17 cellular contexts compared by ENCODE assay signal in the genomic region with DNA sequence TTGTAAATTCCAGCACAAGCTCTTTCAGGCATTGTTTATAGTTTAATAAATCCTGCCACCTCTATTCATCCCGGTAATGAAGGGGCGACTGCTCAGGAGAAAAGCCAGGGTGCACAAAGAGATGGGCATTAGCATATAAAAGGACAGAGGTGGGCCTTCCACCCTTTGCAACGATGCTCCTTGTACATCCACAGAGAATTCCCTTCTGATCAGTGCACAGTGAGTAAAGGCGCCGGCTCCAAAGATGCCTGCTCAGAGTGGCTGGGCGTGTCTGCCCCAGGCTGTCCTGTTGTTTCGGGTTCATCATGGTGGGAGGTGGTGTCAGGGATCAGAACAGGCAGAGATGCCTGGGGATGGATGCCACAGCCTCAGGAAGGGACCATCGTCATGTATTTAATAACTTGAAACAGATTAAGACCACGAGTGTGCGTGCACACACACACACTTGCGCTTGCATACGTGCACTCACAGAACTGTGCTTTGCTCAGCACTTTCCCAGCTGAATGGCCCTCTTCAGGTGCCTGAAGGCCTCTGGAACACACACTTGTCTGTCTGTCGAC.
"Had no signal": no experiment of that assay in that cellular context is flagged by ENCODE, and none has a peak within 500 bp of the region (broad histone marks: within the 10 kb centered on the region; RNA-seq: fewer than 3 reads in every experiment).

No MANE protein-coding gene starts in this region.

- H3K27ac ChIP-seq: colonic mucosa, testis, upper lobe of left lung had no signal

- H3K9me3 ChIP-seq: body of pancreas, colonic mucosa, testis, upper lobe of left lung had no signal

- DNase-seq: activated CD4-positive, alpha-beta T cell treated with anti-CD3 and anti-CD28 coated beads, Interleukin-2, amount 50 U/mL, for 4 hours; activated naive CD4-positive, alpha-beta T cell; colonic mucosa; erythroblast; foreskin melanocyte; glutamatergic neuron; hypothalamus; stimulated activated CD4-positive, alpha-beta T cell treated with anti-CD3 and anti-CD28 coated beads, Interleukin-4, amount 100 ng/mL, for 1 hour; testis; upper lobe of left lung had no signal

- H3K4me1 ChIP-seq: colonic mucosa, testis, upper lobe of left lung had no signal

- H3K27ac Mint-ChIP-seq: activated T-helper 1 cell treated with anti-CD3 and anti-CD28 coated beads, Interleukin-12 subunit alpha, Interleukin-12 subunit beta, Interleukin-2, Interleukin-4 antibody, amounts not matched to agents 30 ng/mL and 10 ng/mL and 1 ng/mL, durations not matched to agents 14 hours and 24 hours and 36 hours; mesothelial cell of epicardium; natural killer cell treated with Interleukin-12 subunit alpha and Interleukin-12 subunit beta and Interleukin-15 and Interleukin-18, amount 100 ng/mL, for 72 hours; progenitor cell of endocrine pancreas had no signal

- H3K27me3 Mint-ChIP-seq: central memory CD8-positive, alpha-beta T cell; natural killer cell treated with Interleukin-12 subunit alpha and Interleukin-12 subunit beta and Interleukin-15 and Interleukin-18, amount 100 ng/mL, for 72 hours; progenitor cell of endocrine pancreas had no signal

- ATAC-seq: activated CD4-positive, CD25-positive, alpha-beta regulatory T cell treated with anti-CD3 and anti-CD28 coated beads, Interleukin-2, amount 50 U/mL, for 24 hours; body of pancreas had no signal

- H3K4me3 ChIP-seq: body of pancreas, colonic mucosa, testis, upper lobe of left lung had no signal

- H3K9me3 Mint-ChIP-seq: activated T-helper 1 cell treated with anti-CD3 and anti-CD28 coated beads, Interleukin-12 subunit alpha, Interleukin-12 subunit beta, Interleukin-2, Interleukin-4 antibody, amounts not matched to agents 30 ng/mL and 10 ng/mL and 1 ng/mL, durations not matched to agents 14 hours and 24 hours and 36 hours; central memory CD8-positive, alpha-beta T cell; mesothelial cell of epicardium; natural killer cell treated with Interleukin-12 subunit alpha and Interleukin-12 subunit beta and Interleukin-15 and Interleukin-18, amount 100 ng/mL, for 72 hours had no signal

- H3K4me3 Mint-ChIP-seq: activated T-helper 1 cell treated with anti-CD3 and anti-CD28 coated beads, Interleukin-12 subunit alpha, Interleukin-12 subunit beta, Interleukin-2, Interleukin-4 antibody, amounts not matched to agents 30 ng/mL and 10 ng/mL and 1 ng/mL, durations not matched to agents 14 hours and 24 hours and 36 hours; central memory CD8-positive, alpha-beta T cell; mesothelial cell of epicardium; natural killer cell treated with Interleukin-12 subunit alpha and Interleukin-12 subunit beta and Interleukin-15 and Interleukin-18, amount 100 ng/mL, for 72 hours had no signal

- H3K36me3 ChIP-seq: colonic mucosa had no signal

- H3K36me3 Mint-ChIP-seq: natural killer cell treated with Interleukin-12 subunit alpha and Interleukin-12 subunit beta and Interleukin-15 and Interleukin-18, amount 100 ng/mL, for 72 hours had no signal

- H3K27me3 ChIP-seq: body of pancreas, colonic mucosa, testis, upper lobe of left lung had no signal
